In genomic region chr4:154622598-154622997, GRCh38 we compare ENCODE assay signal across 8 cellular contexts. TPM values are rescaled to one million over a fixed set of nuclear protein-coding genes. Genes with fewer than 3 reads are reported as not detected.
A peak's percentile ranks its signal among the peaks of the same experiment; 100 is the strongest.
DNase-seq lines count a peak whose midpoint lies in the region; ATAC-seq and TF ChIP-seq lines count a peak whose summit lies in the region.

No MANE protein-coding gene starts in this region.

- peaks cover 14% of the 10 kb centered on the region for H3K27me3 ChIP-seq in BE2C

- no peak for DNase-seq in BE2C
- peak; percentile 16 for DNase-seq in NCI-H2227 (lab: John Stamatoyannopoulos, UW; ENCODE audit: unreplicated experiment)
- DNase-seq in cerebellar cortex (ENCODE audit: low spot score) = peak; percentile 51
- peak; percentile 59 for DNase-seq in midbrain (lab: John Stamatoyannopoulos, UW)
- no peak for DNase-seq in stimulated activated CD4-positive, alpha-beta T cell treated with anti-CD3 and anti-CD28 coated beads, Interleukin-4, amount 100 ng/mL, for 4 hours

- no peaks in the 10 kb centered on the region for H3K9me3 ChIP-seq in BE2C

- peak; percentile 64 for TF ChIP-seq CTCF in BE2C (IDR thresholded peaks at IDR 0.05; ENCODE audit: low read depth, low read length)
- TF ChIP-seq CTCF in GM12872 (IDR thresholded peaks at IDR 0.05; ENCODE audit: insufficient read depth, low read depth, low read length) = peak; percentile 66

- H3K4me1 ChIP-seq in BE2C = no peaks in the 10 kb centered on the region

- TF ChIP-seq POLR2A in GM18505 (IDR thresholded peaks at IDR 0.05; ENCODE audit: borderline replicate concordance, extremely low read depth, insufficient read depth, insufficient read length) = no peak

- no peaks in the 10 kb centered on the region for H3K36me3 ChIP-seq in BE2C

- peak; percentile 60 for ATAC-seq in HG02610 (IDR thresholded peaks at IDR 0.05; ENCODE audit: unreplicated experiment)
- ATAC-seq in GM18505 (IDR thresholded peaks at IDR 0.05; ENCODE audit: unreplicated experiment) = no peak

- H3K4me3 ChIP-seq in BE2C (ENCODE audit: low read depth, low read length) = no peak overlapping the region

RNA-seq across cellular contexts. Expression of gene FGG, which starts 10.1 kb away (rescaled TPM):
- 1.6 TPM for polyA plus RNA-seq in BE2C (2012; ENCODE audit: insufficient read depth, insufficient read length, low read depth)

RNA-seq across cellular contexts. Expression of gene FGA, which starts 32.1 kb away (rescaled TPM):
- polyA plus RNA-seq in BE2C (2012; ENCODE audit: insufficient read depth, insufficient read length, low read depth) = not detected

RNA-seq across cellular contexts. Expression of gene FGB, which starts 59.8 kb away (rescaled TPM):
- polyA plus RNA-seq in BE2C (2012; ENCODE audit: insufficient read depth, insufficient read length, low read depth) = not detected

Comparison
In these comparisons a context has a peak if more than half of its experiments do, and no peak if none do; other contexts are left out.
1. DNase-seq: peak in NCI-H2227 (single experiment), cerebellar cortex (single experiment) and midbrain (single experiment); none in BE2C (single experiment) and stimulated activated CD4-positive, alpha-beta T cell treated with anti-CD3 and anti-CD28 coated beads, Interleukin-4, amount 100 ng/mL, for 4 hours (0 of 2).